In genomic region chr2:150355440-150355839, GRCh38 we compare ENCODE assay signal across 8 cellular contexts.
"Had no signal": no experiment of that assay in that cellular context is flagged by ENCODE, and none has a peak within 500 bp of the region (broad histone marks: within the 10 kb centered on the region; RNA-seq: fewer than 3 reads in every experiment).

No MANE protein-coding gene starts in this region.

- DNase-seq: H7, HFFc6, IMR-90 had no signal

- H3K9me3 ChIP-seq: HAP-1 had no signal

- H3K4me2 ChIP-seq: GM23338 had no signal

- ATAC-seq: GM23338, HCT116, K562 had no signal

- FAIRE-seq: HTR-8/SVneo, K562 had no signal

- H3K36me3 ChIP-seq: HAP-1 had no signal

- H2AFZ ChIP-seq: GM23338 had no signal

- H3K27ac Mint-ChIP-seq: GM23338, HFFc6 had no signal

- H3K9me3 Mint-ChIP-seq: GM23338, HFFc6 had no signal

- H3K4me3 ChIP-seq: GM23338, HAP-1, K562 had no signal

- H3K4me3 Mint-ChIP-seq: GM23338, HFFc6 had no signal
